7 cellular contexts compared by ENCODE assay signal in genomic region chr12:92947589-92948215, GRCh38.
"Had no signal": no experiment of that assay in that cellular context is flagged by ENCODE, and none has a peak within 500 bp of the region (broad histone marks: within the 10 kb centered on the region; RNA-seq: fewer than 3 reads in every experiment).

No MANE protein-coding gene starts in this region.

- H3K9me3 Mint-ChIP-seq: HFFc6 had no signal

- DNase-seq: H9, HCEC 1CT, HFFc6, IMR-90, KG1 had no signal

- H3K4me3 Mint-ChIP-seq: GM23338, H9, HFFc6 had no signal

- ATAC-seq: GM23338 had no signal

- H3K4me3 ChIP-seq: GM23338 had no signal

- H3K27ac Mint-ChIP-seq: GM23338, H9, HFFc6 had no signal

- H3K27ac ChIP-seq: HL-60 had no signal

- H3K4me2 ChIP-seq: GM23338 had no signal
